20 cellular contexts compared by ENCODE assay signal in the genomic region with DNA sequence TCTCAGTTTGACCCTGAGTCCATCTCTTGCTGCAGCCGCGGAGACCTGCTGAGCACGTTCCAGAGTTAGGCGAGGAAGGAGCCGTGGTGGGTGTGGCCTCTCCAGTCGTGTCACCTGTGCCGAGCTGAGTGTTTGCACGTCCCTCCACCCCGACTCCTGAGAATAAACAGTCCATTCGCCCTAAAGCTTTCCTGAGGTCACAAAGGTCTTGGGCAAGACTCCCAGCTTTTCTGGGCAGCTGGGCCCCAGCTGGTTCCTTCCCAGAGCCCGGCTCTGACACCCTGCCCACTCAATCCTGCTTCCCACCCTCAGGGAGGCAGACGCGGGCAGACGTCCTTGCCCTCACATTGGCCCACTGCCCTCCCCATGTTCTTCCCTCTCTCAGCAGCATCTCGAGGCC.
"Had no signal": no experiment of that assay in that cellular context is flagged by ENCODE, and none has a peak within 500 bp of the region (broad histone marks: within the 10 kb centered on the region; RNA-seq: fewer than 3 reads in every experiment).

No MANE protein-coding gene starts in this region.

- H2AFZ ChIP-seq: hepatocyte had no signal

- ATAC-seq: left cardiac atrium; left ventricle myocardium superior; psoas muscle; sciatic nerve; stimulated activated naive B cell treated with anti-CD40 and anti-IgM and Interleukin-4, amounts not matched to agents 10 μg/mL and 1 μg/mL and 100 μg/mL, for 72 hours; stimulated activated naive CD8-positive, alpha-beta T cell treated with anti-CD3 and anti-CD28 coated beads, Interleukin-15, amount 100 ng/mL, for 72 hours had no signal

- H3K36me3 ChIP-seq: spleen, thoracic aorta, transverse colon had no signal

- DNase-seq: cerebellar nuclear complex; dermis blood vessel endothelial cell; foreskin melanocyte; head of caudate nucleus; kidney; left cardiac atrium; left ventricle myocardium superior; mammary epithelial cell; naive B cell; psoas muscle; spleen; stimulated activated CD4-positive, alpha-beta T cell treated with anti-CD3 and anti-CD28 coated beads, Interleukin-2, amount 100 ng/mL, for 24 hours; stimulated activated CD4-positive, alpha-beta T cell treated with anti-CD3 and anti-CD28 coated beads, Interleukin-4, amount 100 ng/mL, for 4 hours; stimulated activated naive B cell treated with anti-CD40 and anti-IgM and Interleukin-4, amounts not matched to agents 10 μg/mL and 1 μg/mL and 100 μg/mL, for 72 hours; stimulated activated naive CD8-positive, alpha-beta T cell treated with anti-CD3 and anti-CD28 coated beads, Interleukin-15, amount 100 ng/mL, for 72 hours; substantia nigra; transverse colon had no signal

- H3K9me3 ChIP-seq: psoas muscle, transverse colon had no signal

- H3K27me3 ChIP-seq: hepatocyte, spleen, transverse colon had no signal

- H3K4me2 ChIP-seq: hepatocyte had no signal

- H3K4me1 ChIP-seq: psoas muscle, spleen, transverse colon had no signal

- H3K27ac ChIP-seq: hepatocyte, psoas muscle, spleen, thoracic aorta, transverse colon had no signal

- H3K4me3 ChIP-seq: hepatocyte, psoas muscle, spleen, thoracic aorta, transverse colon had no signal
